Comparison of ENCODE assay signal across 19 cellular contexts in genomic region chr6:140276719-140277118, GRCh38.
DNase-seq lines count a peak whose midpoint lies in the region; ATAC-seq, FAIRE-seq and TF ChIP-seq lines count a peak whose summit lies in the region.
"Had no signal": no experiment of that assay in that cellular context is flagged by ENCODE, and none has a peak within 500 bp of the region (broad histone marks: within the 10 kb centered on the region; RNA-seq: fewer than 3 reads in every experiment).

No MANE protein-coding gene starts in this region.

- no peaks in the 10 kb centered on the region for H3K36me3 ChIP-seq in small intestine (ENCODE audit: control insufficient read depth in 2 of 2, insufficient read depth in 2 of 2, low read length in 2 of 2)
- H3K36me3 ChIP-seq: BE2C, HAP-1 had no signal

- FAIRE-seq in small intestine (lab: Jason Lieb, UNC), result peak; percentile 36
- FAIRE-seq: GM12891, GM19239 had no signal

- no peaks in the 10 kb centered on the region for H3K4me1 ChIP-seq in small intestine (ENCODE audit: control insufficient read depth in 2 of 2, insufficient read depth in 1 of 2, low read depth in 1 of 2, low read length in 1 of 2)
- H3K4me1 ChIP-seq: BE2C, HAP-1 had no signal

- H3K27ac ChIP-seq in small intestine (ENCODE audit: low read depth in 1 of 2, low read length in 1 of 2), result no peak overlapping the region
- H3K27ac ChIP-seq: KMS-11 had no signal

- ATAC-seq in Right ventricle myocardium inferior (no peak), HG02870 (IDR thresholded peaks at IDR 0.05; ENCODE audit: unreplicated experiment) (no peak)

- peak; percentile 56 for DNase-seq in HCEC 1CT
- DNase-seq in RKO (ENCODE audit: low spot score), result peak; percentile 51
- peak; percentile 11 for DNase-seq in fibroblast of mammary gland (ENCODE audit: low read depth)
- DNase-seq in small intestine, result no peak
- no peak for DNase-seq in activated T-cell treated with anti-CD3 and anti-CD28 coated beads, Interleukin-2, amount 50 U/mL, for 1 hour
- no peak for DNase-seq in DMS79 treated with DMSO at 0.1 percent for 48 hours (lab: John Stamatoyannopoulos, UW)
- no peak for DNase-seq in Right ventricle myocardium inferior (ENCODE audit: missing footprints)
- DNase-seq: ACHN; BE2C; C1 segment of cervical spinal cord; CD4-positive, CD25-positive, alpha-beta regulatory T cell; CD8-positive, alpha-beta memory T cell; COR-L47; DMS 273 treated with DMSO at 0.1 percent for 48 hours had no signal

- no peaks in the 10 kb centered on the region for H3K27me3 ChIP-seq in small intestine (ENCODE audit: control insufficient read depth in 2 of 2, insufficient read depth in 2 of 2, low read length in 2 of 2)
- H3K27me3 ChIP-seq: BE2C had no signal

- H3K9me3 ChIP-seq in small intestine (ENCODE audit: control insufficient read depth, low read depth), result no peaks in the 10 kb centered on the region
- H3K9me3 ChIP-seq: BE2C, HAP-1 had no signal

- H3K4me3 ChIP-seq in fibroblast of mammary gland (ENCODE audit: control insufficient read depth, low read depth, low read length) (no peak overlapping the region), small intestine (ENCODE audit: low read depth in 1 of 2, low read length in 2 of 2) (no peak overlapping the region)
- H3K4me3 ChIP-seq: HAP-1 had no signal

- WGBS in small intestine, 3 donors, result 75 to 83% (median 80%) methylated on average over 1 of the region's 1 CpG

- TF ChIP-seq CTCF in fibroblast of mammary gland (conservative IDR thresholded peaks at IDR 0.05; ENCODE audit: control insufficient read depth, insufficient read depth, low read depth, low read length), result no peak

- intact Hi-C loops in Right ventricle myocardium inferior (cut with DNase I), result no loop called here

Comparison
In these comparisons a context has a peak if more than half of its experiments do, and no peak if none do; other contexts are left out.
1. DNase-seq: peak in HCEC 1CT (single experiment), RKO (single experiment) and fibroblast of mammary gland (single experiment); none in small intestine (single experiment), activated T-cell treated with anti-CD3 and anti-CD28 coated beads, Interleukin-2, amount 50 U/mL, for 1 hour (single experiment), DMS79 treated with DMSO at 0.1 percent for 48 hours (single experiment) and Right ventricle myocardium inferior (single experiment).